Comparison of ENCODE assay signal across 8 cellular contexts in genomic region chr1:28208818-28209441, GRCh38. TPM values are rescaled to one million over a fixed set of nuclear protein-coding genes. Genes with fewer than 3 reads are reported as not detected.
DNase-seq lines count a peak whose midpoint lies in the region; ATAC-seq and TF ChIP-seq lines count a peak whose summit lies in the region.

No MANE protein-coding gene starts in this region.

- no peak overlapping the region for H3K4me2 ChIP-seq in SU-DHL-6 (ENCODE audit: low read depth, low read length, poor library complexity, severe bottlenecking)

- H2AFZ ChIP-seq in SU-DHL-6 (ENCODE audit: low read depth, low read length, severe bottlenecking): no peak overlapping the region

- H3K9me2 ChIP-seq in SU-DHL-6 (replicated peaks; ENCODE audit: insufficient read depth, low read length): no peaks in the 10 kb centered on the region

- peak; percentile 82 for TF ChIP-seq CTCF in SU-DHL-6 (IDR thresholded peaks at IDR 0.05; ENCODE audit: insufficient read depth, low read length, poor library complexity, severe bottlenecking)
- peak; percentile 40 to 58 (median 42) for TF ChIP-seq CTCF in ascending aorta (IDR thresholded peaks at IDR 0.05)
- peak; percentile 46 to 74 for TF ChIP-seq CTCF in right atrium auricular region (IDR thresholded peaks at IDR 0.05)

- H3K27me3 ChIP-seq in SU-DHL-6 (ENCODE audit: low read length): no peaks in the 10 kb centered on the region
- H3K27me3 ChIP-seq in ascending aorta: no peaks in the 10 kb centered on the region
- no peaks in the 10 kb centered on the region for H3K27me3 ChIP-seq in right atrium auricular region

- peaks cover 41% of the 10 kb centered on the region for H3F3A ChIP-seq in SU-DHL-6 (ENCODE audit: insufficient read depth)

- peaks cover 37% of the 10 kb centered on the region for H3K36me3 ChIP-seq in SU-DHL-6 (ENCODE audit: low read length)
- peaks cover 48 to 66% of the 10 kb centered on the region in 2 donors for H3K36me3 ChIP-seq in ascending aorta
- H3K36me3 ChIP-seq in right atrium auricular region: peaks cover 62% of the 10 kb centered on the region

- intact Hi-C loops in ascending aorta (cut with DNase I): loop anchor here (10.0 kb wide), 1 partner anchor 114 kb away; no protein-coding TSS in a partner anchor

- ATAC-seq in GM19023 (IDR thresholded peaks at IDR 0.05; ENCODE audit: unreplicated experiment) (no peak), HG03520 (IDR thresholded peaks at IDR 0.05; ENCODE audit: unreplicated experiment) (no peak)

- DNase-seq in Daoy (ENCODE audit: low read depth) (peak; percentile 47), M059J (ENCODE audit: low read depth) (peak; percentile 73), ascending aorta (ENCODE audit: low spot score in 2 of 2) (no peak), right atrium auricular region (ENCODE audit: low spot score) (no peak), skeletal muscle cell (ENCODE audit: low read depth) (peak; percentile 19)

- H3K9me3 ChIP-seq in SU-DHL-6 (ENCODE audit: insufficient read depth, low read length) (no peaks in the 10 kb centered on the region), ascending aorta (no peaks in the 10 kb centered on the region), right atrium auricular region (no peaks in the 10 kb centered on the region)

- 0 out of 2 replicates have a peak, but pooled peaks cover 5% of the 10 kb centered on the region for H4K20me1 ChIP-seq in SU-DHL-6 (ENCODE audit: low read depth, low read length)

- H3K27ac ChIP-seq in SU-DHL-6 (ENCODE audit: low read depth, low read length): peak overlapping the region; percentile 22
- no peak overlapping the region for H3K27ac ChIP-seq in ascending aorta
- H3K27ac ChIP-seq in right atrium auricular region: no peak overlapping the region

- no peak overlapping the region for H3K9ac ChIP-seq in SU-DHL-6 (ENCODE audit: low read length)

- H3K4me3 ChIP-seq in SU-DHL-6 (ENCODE audit: insufficient read depth, low read length, poor library complexity, severe bottlenecking): no peak overlapping the region
- no peak overlapping the region for H3K4me3 ChIP-seq in ascending aorta
- H3K4me3 ChIP-seq in right atrium auricular region: no peak overlapping the region
- H3K4me3 ChIP-seq in skeletal muscle cell (ENCODE audit: low read depth, low read length): no peak overlapping the region

- H3K4me1 ChIP-seq in ascending aorta (no peaks in the 10 kb centered on the region), right atrium auricular region (no peaks in the 10 kb centered on the region)

- peaks cover 34% of the 10 kb centered on the region for H3K79me2 ChIP-seq in SU-DHL-6 (ENCODE audit: insufficient read depth, low read length)

RNA-seq across cellular contexts. Expression of gene DNAJC8, which starts 23.9 kb away (rescaled TPM):
- total RNA-seq in Daoy (2014; rRNA removed; shearing (Covaris generic)): 121 and 199 TPM in 2 replicates
- 140 and 151 TPM in 2 replicates for total RNA-seq in M059J (2014; rRNA removed; shearing (Covaris generic))
- total RNA-seq in ascending aorta (65.2 TPM), right atrium auricular region (10 to 100 TPM; 45.8 to 55.3 TPM)

RNA-seq across cellular contexts. Expression of gene ATP5IF1, which starts 27.0 kb away (rescaled TPM):
- total RNA-seq in Daoy (2014; rRNA removed; shearing (Covaris generic)): 138 and 150 TPM in 2 replicates
- 323 and 496 TPM in 2 replicates for total RNA-seq in M059J (2014; rRNA removed; shearing (Covaris generic))
- total RNA-seq in ascending aorta (220 TPM), right atrium auricular region (100 to 1,000 TPM; 472 to 881 TPM)

RNA-seq across cellular contexts. Expression of gene PTAFR, which starts 32.4 kb away (rescaled TPM):
- total RNA-seq in Daoy (2014; rRNA removed; shearing (Covaris generic)): 0.17 and 0.89 TPM in 2 replicates
- 0.07 and 0.47 TPM in 2 replicates for total RNA-seq in M059J (2014; rRNA removed; shearing (Covaris generic))
- total RNA-seq in ascending aorta: 13.1 TPM
- 1 to 10 TPM; 1.3 to 4.6 TPM for total RNA-seq in right atrium auricular region

RNA-seq across cellular contexts. Expression of gene SESN2, which starts 50.4 kb away (rescaled TPM):
- total RNA-seq in Daoy (2014; rRNA removed; shearing (Covaris generic)): 5.9 and 10.0 TPM in 2 replicates
- total RNA-seq in M059J (2014; rRNA removed; shearing (Covaris generic)): 5.3 and 7.9 TPM in 2 replicates
- 7.6 TPM for total RNA-seq in ascending aorta
- total RNA-seq in right atrium auricular region: 1 to 10 TPM; 4.1 to 8.9 TPM

Comparison
In these comparisons a context has a peak if more than half of its experiments do, and no peak if none do; other contexts are left out.
1. DNase-seq: peak in Daoy (single experiment), M059J (single experiment) and skeletal muscle cell (single experiment); none in ascending aorta (0 of 2) and right atrium auricular region (single experiment).
2. Peak in every context shown above with its lines, with median percentiles within 50 percentile points of each other: CTCF ChIP-seq.